Comparison of ENCODE assay signal across 8 cellular contexts in genomic region chr1:184945678-184946412, GRCh38. TPM values are rescaled to one million over a fixed set of nuclear protein-coding genes. Genes with fewer than 3 reads are reported as not detected.
DNase-seq lines count a peak whose midpoint lies in the region; ATAC-seq lines count a peak whose summit lies in the region.

No MANE protein-coding gene starts in this region.

- no peaks in the 10 kb centered on the region for H3K27me3 Mint-ChIP-seq in activated naive CD4-positive, alpha-beta T cell treated with anti-CD3 and anti-CD28 coated beads, Interleukin-2, amount 10 ng/mL, durations not matched to agents 7 days and 5 days

- CTCF ChIA-PET in activated naive CD4-positive, alpha-beta T cell treated with anti-CD3 and anti-CD28 coated beads, Interleukin-2, amount 10 ng/mL, durations not matched to agents 7 days and 5 days (lab: Charles Lee), result no interaction called here

- peaks cover 11% of the 10 kb centered on the region for H3K36me3 Mint-ChIP-seq in activated naive CD4-positive, alpha-beta T cell treated with anti-CD3 and anti-CD28 coated beads, Interleukin-2, amount 10 ng/mL, durations not matched to agents 7 days and 5 days

- no peak overlapping the region for H3K4me3 Mint-ChIP-seq in activated naive CD4-positive, alpha-beta T cell treated with anti-CD3 and anti-CD28 coated beads, Interleukin-2, amount 10 ng/mL, durations not matched to agents 7 days and 5 days

- no peaks in the 10 kb centered on the region for H3K9me3 Mint-ChIP-seq in activated naive CD4-positive, alpha-beta T cell treated with anti-CD3 and anti-CD28 coated beads, Interleukin-2, amount 10 ng/mL, durations not matched to agents 7 days and 5 days

- H3K27ac Mint-ChIP-seq in activated naive CD4-positive, alpha-beta T cell treated with anti-CD3 and anti-CD28 coated beads, Interleukin-2, amount 10 ng/mL, durations not matched to agents 7 days and 5 days, result no peak overlapping the region

- ATAC-seq in HG02571 (IDR thresholded peaks at IDR 0.05; ENCODE audit: unreplicated experiment) (peak; percentile 42), left colon (no peak)

- intact Hi-C loops in left colon (cut with DNase I, micrococcal nuclease), result no loop called here

- peak; percentile 30 for DNase-seq in EL
- peak; percentile 73 for DNase-seq in SKM-1 (lab: John Stamatoyannopoulos, UW; ENCODE audit: unreplicated experiment)
- DNase-seq in midbrain (lab: John Stamatoyannopoulos, UW), result peak; percentile 5
- no peak for DNase-seq in left colon
- DNase-seq in activated CD4-positive, alpha-beta T cell treated with anti-CD3 and anti-CD28 coated beads for 48 hours, result no peak
- no peak for DNase-seq in GM19238 (ENCODE audit: insufficient read length, low spot score)
- DNase-seq in activated naive CD4-positive, alpha-beta T cell treated with anti-CD3 and anti-CD28 coated beads, Interleukin-2, amount 10 ng/mL, durations not matched to agents 7 days and 5 days, result no peak

- H3K4me1 Mint-ChIP-seq in activated naive CD4-positive, alpha-beta T cell treated with anti-CD3 and anti-CD28 coated beads, Interleukin-2, amount 10 ng/mL, durations not matched to agents 7 days and 5 days, result peaks cover 8% of the 10 kb centered on the region

RNA-seq across cellular contexts. Expression of gene NIBAN1, which starts 28.5 kb away (rescaled TPM):
- 10 to 100 TPM in 1 of 2 donors, 1 to 10 TPM in 1; 4.6 to 27.5 TPM for total RNA-seq in left colon

Comparison
In these comparisons a context has a peak if more than half of its experiments do, and no peak if none do; other contexts are left out.
1. DNase-seq: peak in EL (single experiment), SKM-1 (single experiment) and midbrain (single experiment); none in left colon (0 of 2), activated CD4-positive, alpha-beta T cell treated with anti-CD3 and anti-CD28 coated beads for 48 hours (single experiment), GM19238 (single experiment) and activated naive CD4-positive, alpha-beta T cell treated with anti-CD3 and anti-CD28 coated beads, Interleukin-2, amount 10 ng/mL, durations not matched to agents 7 days and 5 days (single experiment).